In genomic region chr10:26903818-26904217, GRCh38 we compare ENCODE assay signal across 32 cellular contexts. TPM values are rescaled to one million over a fixed set of nuclear protein-coding genes. Genes with fewer than 3 reads are reported as not detected.
DNase-seq lines count a peak whose midpoint lies in the region; ATAC-seq, FAIRE-seq and TF ChIP-seq lines count a peak whose summit lies in the region.
"Had no signal": no experiment of that assay in that cellular context is flagged by ENCODE, and none has a peak within 500 bp of the region (broad histone marks: within the 10 kb centered on the region; RNA-seq: fewer than 3 reads in every experiment).

No MANE protein-coding gene starts in this region.

- no peak overlapping the region for H3K27ac Mint-ChIP-seq in Caco-2 (ENCODE audit: unreplicated experiment)
- H3K27ac Mint-ChIP-seq: B cell; CD14-positive monocyte; CD4-positive, alpha-beta memory T cell; CD4-positive, alpha-beta T cell; CD4-positive, CD25-positive, alpha-beta regulatory T cell; CD8-positive, alpha-beta memory T cell; CD8-positive, alpha-beta T cell had no signal

- no peak overlapping the region for H3K27ac ChIP-seq in K562 (ENCODE audit: extremely low read depth, low read depth, low read length)
- H3K27ac ChIP-seq: 22Rv1; A549; BLaER1; BLaER1 treated with 17β-estradiol and CSF1 and Interleukin-3, amounts not matched to agents 10 nM and 100 nM; C4-2B had no signal

- no peak for TF ChIP-seq EP300 in K562 (IDR thresholded peaks at IDR 0.05; ENCODE audit: low read length)

- TF ChIP-seq RAD21 in K562 (CRISPR knock-in tag; conservative IDR thresholded peaks at IDR 0.05 in 1 of 2, IDR thresholded peaks at IDR 0.05 in 1 of 2): no peak

- no peak overlapping the region for H3K4me2 ChIP-seq in K562 (ENCODE audit: insufficient read depth, low read length)
- H3K4me2 ChIP-seq: A549; BLaER1; BLaER1 treated with 17β-estradiol and CSF1 and Interleukin-3, amounts not matched to agents 10 nM and 100 nM had no signal

- WGBS in K562 (ENCODE audit: insufficient coverage, low coverage, missing lambda C conversion rate): 0% methylated on average over 2 of the region's 2 CpGs

- no peaks in the 10 kb centered on the region for H4K20me1 ChIP-seq in K562 (replicated peaks; ENCODE audit: control insufficient read depth, insufficient read depth, low read length)
- H4K20me1 ChIP-seq: BLaER1; BLaER1 treated with 17β-estradiol and CSF1 and Interleukin-3, amounts not matched to agents 10 nM and 100 nM had no signal

- no peaks in the 10 kb centered on the region for H3K79me2 ChIP-seq in K562 (ENCODE audit: control insufficient read depth, insufficient read depth, low read length)

- H3K4me3 ChIP-seq in Caco-2 (ENCODE audit: low read depth, low read length) (no peak overlapping the region), K562 (no peak overlapping the region)
- H3K4me3 ChIP-seq: A549; BLaER1; BLaER1 treated with 17β-estradiol and CSF1 and Interleukin-3, amounts not matched to agents 10 nM and 100 nM had no signal

- H3K36me3 ChIP-seq in Caco-2 (ENCODE audit: control insufficient read depth, insufficient read depth, low read length) (no peaks in the 10 kb centered on the region), K562 (ENCODE audit: control insufficient read depth, insufficient read depth, low read length) (no peaks in the 10 kb centered on the region)
- H3K36me3 ChIP-seq: BE2C; BLaER1; BLaER1 treated with 17β-estradiol and CSF1 and Interleukin-3, amounts not matched to agents 10 nM and 100 nM had no signal

- H3K9me1 ChIP-seq in K562 (ENCODE audit: control insufficient read depth, insufficient read depth, low read length): no peaks in the 10 kb centered on the region

- H3K27me3 Mint-ChIP-seq in Caco-2 (ENCODE audit: insufficient read depth, unreplicated experiment): no peaks in the 10 kb centered on the region
- H3K27me3 Mint-ChIP-seq: CD4-positive, alpha-beta T cell had no signal

- no peak for FAIRE-seq in K562 (lab: Jason Lieb, UNC)

- DNase-seq in Caco-2 (peak; percentile 54 to 68), HEK293T (ENCODE audit: extremely low spot score) (no peak), K562 (ENCODE audit: extremely low read depth in 1 of 4, low spot score in 3 of 4) (no peak), cerebellar nuclear complex (lab: John Stamatoyannopoulos, UW) (no peak)
- DNase-seq: 8988T; ACHN; AML-193; BE2C; C1 segment of cervical spinal cord; Calu3; CD4-positive, alpha-beta memory T cell; CD4-positive, alpha-beta T cell; CD4-positive, CD25-positive, alpha-beta regulatory T cell; CD8-positive, alpha-beta memory T cell; CD8-positive, alpha-beta T cell; COR-L47; DMS 273 treated with DMSO at 0.1 percent for 48 hours; DMS153; DMS53; DMS79; DMS79 treated with DMSO at 0.1 percent for 48 hours; DND-41; EL had no signal

- peaks cover 8% of the 10 kb centered on the region for H3K9me3 Mint-ChIP-seq in Caco-2 (ENCODE audit: unreplicated experiment)
- H3K9me3 Mint-ChIP-seq: CD4-positive, alpha-beta T cell; CD8-positive, alpha-beta memory T cell; CD8-positive, alpha-beta T cell had no signal

- H3K4me1 ChIP-seq in Caco-2 (no peaks in the 10 kb centered on the region), K562 (replicated peaks in 1 of 2; ENCODE audit: control insufficient read depth in 2 of 2, insufficient read depth in 2 of 2, low read length in 2 of 2) (peaks cover 0 to 6% of the 10 kb centered on the region in 2 experiments; a peak in 1 of 5 replicates)
- H3K4me1 ChIP-seq: A549; BE2C; BLaER1; BLaER1 treated with 17β-estradiol and CSF1 and Interleukin-3, amounts not matched to agents 10 nM and 100 nM had no signal

- TF ChIP-seq POLR2A in K562 (conservative IDR thresholded peaks at IDR 0.05): no peak

- no peak for TF ChIP-seq CTCF in Caco-2 (IDR thresholded peaks at IDR 0.05; ENCODE audit: insufficient read depth in 1 of 2, low read depth in 1 of 2, low read length in 1 of 2, severe bottlenecking in 1 of 2, unreplicated experiment in 1 of 2)
- TF ChIP-seq CTCF in K562 (IDR thresholded peaks at IDR 0.05 in 2 of 3, conservative IDR thresholded peaks at IDR 0.05 in 1 of 3; ENCODE audit: insufficient read depth in 2 of 3, low read depth in 1 of 3, low read length in 3 of 3): no peak

- H3K36me3 Mint-ChIP-seq in Caco-2 (ENCODE audit: insufficient read depth, unreplicated experiment): no peaks in the 10 kb centered on the region
- H3K36me3 Mint-ChIP-seq: CD14-positive monocyte; CD4-positive, alpha-beta memory T cell; CD4-positive, CD25-positive, alpha-beta regulatory T cell; CD8-positive, alpha-beta memory T cell; CD8-positive, alpha-beta T cell had no signal

- ATAC-seq in K562 (no peak), HG03354 (IDR thresholded peaks at IDR 0.05; ENCODE audit: poor library complexity, severe bottlenecking, unreplicated experiment) (no peak), GM18517 (IDR thresholded peaks at IDR 0.05; ENCODE audit: unreplicated experiment) (no peak)
- ATAC-seq: A549; CD8-positive, alpha-beta T cell had no signal

- CTCF ChIA-PET in Caco-2 (lab: Charles Lee): no interaction called here
- CTCF ChIA-PET in HEK293T (lab: Yijun Ruan, JAX): no interaction called here
- CTCF ChIA-PET in K562 (lab: Yijun Ruan, JAX; ENCODE audit: low intra/inter-chr PET ratio): no interaction called here

- H3K4me1 Mint-ChIP-seq in Caco-2 (ENCODE audit: low read depth, unreplicated experiment): peaks cover 7% of the 10 kb centered on the region
- H3K4me1 Mint-ChIP-seq: B cell; CD14-positive monocyte; CD4-positive, alpha-beta memory T cell; CD8-positive, alpha-beta memory T cell had no signal

- BruUV-seq in Caco-2 (replicated peaks; lab: Mats Ljungman, UMichigan) (no TSS peak), K562 (replicated peaks; lab: Mats Ljungman, UMichigan) (no TSS peak)

- POLR2A ChIA-PET in Caco-2 (lab: Charles Lee): no interaction called here
- POLR2A ChIA-PET in HEK293T (lab: Yijun Ruan, JAX): no interaction called here
- POLR2A ChIA-PET in K562 (lab: Yijun Ruan, JAX): no interaction called here

- intact Hi-C loops in Caco-2 (cut with micrococcal nuclease; ENCODE audit: unreplicated experiment): no loop called here
- intact Hi-C loops in K562 (cut with micrococcal nuclease): no loop called here

- in situ Hi-C loops in K562 (cut with MboI): no loop called here

- H3K9me3 ChIP-seq in Caco-2 (peaks cover 3% of the 10 kb centered on the region; the same call in 1 of the 2 replicates), K562 (replicated peaks; ENCODE audit: control insufficient read depth, insufficient read depth, low read depth, low read length) (peaks cover 1% of the 10 kb centered on the region; the same call in 1 of the 2 replicates)
- H3K9me3 ChIP-seq: A549, BE2C had no signal

- H3K27me3 ChIP-seq in Caco-2 (replicated peaks; ENCODE audit: control insufficient read depth, insufficient read depth, low read length): no peaks in the 10 kb centered on the region
- H3K27me3 ChIP-seq in K562 (ENCODE audit: control insufficient read depth in 2 of 2, insufficient read depth in 2 of 2, low read length in 2 of 2): no peaks in the 10 kb centered on the region
- H3K27me3 ChIP-seq: BE2C; BLaER1; BLaER1 treated with 17β-estradiol and CSF1 and Interleukin-3, amounts not matched to agents 10 nM and 100 nM had no signal

- H2AFZ ChIP-seq in K562 (ENCODE audit: low read depth, low read length): no peak overlapping the region

- H3K9ac ChIP-seq in K562 (ENCODE audit: insufficient read depth in 1 of 2, low read depth in 2 of 2, low read length in 2 of 2): no peak overlapping the region
- H3K9ac ChIP-seq: BLaER1; BLaER1 treated with 17β-estradiol and CSF1 and Interleukin-3, amounts not matched to agents 10 nM and 100 nM had no signal

- H3K4me3 Mint-ChIP-seq in Caco-2 (ENCODE audit: unreplicated experiment): no peak overlapping the region
- H3K4me3 Mint-ChIP-seq: B cell; CD14-positive monocyte; CD4-positive, alpha-beta memory T cell; CD4-positive, alpha-beta T cell; CD4-positive, CD25-positive, alpha-beta regulatory T cell; CD8-positive, alpha-beta memory T cell; CD8-positive, alpha-beta T cell had no signal

TF ChIP-seq in HEK293T, 16 proteins besides CTCF, POLR2A, EP300 and RAD21 (continues in another document):
- TF ChIP-seq ZNF384 (IDR thresholded peaks at IDR 0.05): no peak

TF ChIP-seq in K562, 482 proteins besides CTCF, POLR2A, EP300 and RAD21 (continues in another document):
- TF ChIP-seq ZBED1 (IDR thresholded peaks at IDR 0.05) (no peak), ILF3 (IDR thresholded peaks at IDR 0.05; ENCODE audit: borderline replicate concordance) (no peak), ZNF277 (CRISPR knock-in tag; IDR thresholded peaks at IDR 0.05; ENCODE audit: borderline replicate concordance) (no peak)

RNA-seq across cellular contexts. Expression of gene ABI1, which starts 43.1 kb away (rescaled TPM):
- total RNA-seq in Caco-2 (2022): 89.6 and 95.8 TPM in 2 replicates
- 18.6 and 42.7 TPM in 2 replicates for total RNA-seq in K562 (2011; cell fraction: chromatin; rRNA removed; ENCODE audit: low replicate concordance)
- total RNA-seq in K562 (2011; cell fraction: nucleolus; rRNA removed): 9.8 and 10.5 TPM in 2 replicates
- 17.5 and 23.7 TPM in 2 replicates for total RNA-seq in K562 (2011; cell fraction: nucleoplasm; rRNA removed)
- 26.6 and 28.7 TPM in 2 replicates for total RNA-seq in K562 (2014; rRNA removed)
- 39.0 and 46.8 TPM in 2 replicates for total RNA-seq in K562 (2014; rRNA removed; fragmentation: Illumina TruSeq; extraction: Trizol)
- 38.0 and 41.5 TPM in 2 replicates for total RNA-seq in K562 (2015; rRNA removed; fragmentation: Illumina TruSeq; extraction: Trizol)
- total RNA-seq in K562 (2021): 32.4 and 35.0 TPM in 2 replicates
- polyA plus RNA-seq in K562 (2011; rRNA removed): 37.8 and 47.3 TPM in 2 replicates
- 25.1 and 32.8 TPM in 2 replicates for polyA plus RNA-seq in K562 (2011; cell fraction: cytosol; rRNA removed)
- polyA plus RNA-seq in K562 (2011; cell fraction: nucleus; rRNA removed): 20.0 and 28.9 TPM in 2 replicates
- polyA plus RNA-seq in K562 (2012): 33.7 and 35.1 TPM in 2 replicates
- polyA plus RNA-seq in K562 (2014; fragmentation: Illumina TruSeq; extraction: Trizol): 40.6 and 48.2 TPM in 2 replicates
- polyA plus RNA-seq in K562 (2014; fragmentation: Nextera tagmentation; extraction: Ambion mirVana): 10 to 100 TPM; 39.0 to 52.3 TPM
- polyA plus RNA-seq in K562 (2014; rRNA removed): 22.1 and 23.8 TPM in 2 replicates
- polyA minus RNA-seq in K562 (2011; rRNA and poly(A)+ RNA removed): 42.7 and 51.0 TPM in 2 replicates
- polyA minus RNA-seq in K562 (2011; cell fraction: cytosol; rRNA and poly(A)+ RNA removed): 13.0 and 18.2 TPM in 2 replicates
- 17.9 and 34.8 TPM in 2 replicates for polyA minus RNA-seq in K562 (2011; cell fraction: nucleus; rRNA and poly(A)+ RNA removed)

Comparison
In these comparisons a context has a peak if more than half of its experiments do, and no peak if none do; other contexts are left out.
1. DNase-seq: peak in Caco-2 (2 of 2); none in HEK293T (single experiment), K562 (0 of 4) and cerebellar nuclear complex (0 of 2).